In genomic region chr5:98296426-98296825, GRCh38 we compare ENCODE assay signal across 1 cellular context.
TF ChIP-seq lines count a peak whose summit lies in the region.

No MANE protein-coding gene starts in this region.

TF ChIP-seq in SK-N-SH, 30 proteins besides CTCF, POLR2A, EP300 and RAD21 (continued from another document):
- TF ChIP-seq MEF2A (IDR thresholded peaks at IDR 0.05; ENCODE audit: borderline replicate concordance, low read depth) (no peak), RXRA (IDR thresholded peaks at IDR 0.05; ENCODE audit: borderline replicate concordance, low read depth) (no peak), GABPA (IDR thresholded peaks at IDR 0.05; ENCODE audit: low read depth) (no peak), CHD2 (IDR thresholded peaks at IDR 0.05; ENCODE audit: low read length, partially characterized antibody) (no peak), REST (IDR thresholded peaks at IDR 0.05; ENCODE audit: low read depth, low read length) (no peak), SMC3 (IDR thresholded peaks at IDR 0.05; ENCODE audit: low read depth, low read length) (no peak), FOXJ3 (CRISPR knock-in tag; IDR thresholded peaks at IDR 0.05) (no peak), TEAD4 (IDR thresholded peaks at IDR 0.05; ENCODE audit: borderline replicate concordance, insufficient read depth) (no peak), TCF12 (IDR thresholded peaks at IDR 0.05) (peak; percentile 4; the same call in 1 of the 2 replicates), USF2 (IDR thresholded peaks at IDR 0.05; ENCODE audit: borderline replicate concordance, low read depth, low read length) (no peak), FOSL2 (IDR thresholded peaks at IDR 0.05; ENCODE audit: borderline replicate concordance, low read depth) (peak; percentile 29; the same call in 1 of the 2 replicates), GATA2 (CRISPR knock-in tag; IDR thresholded peaks at IDR 0.05) (no peak), TAF1 (IDR thresholded peaks at IDR 0.05; ENCODE audit: borderline replicate concordance, low read depth, low read length) (no peak), JUND (IDR thresholded peaks at IDR 0.05) (peak; percentile 45)
